ENCODE assay signal across 12 cellular contexts in genomic region chr7:93146036-93146435, GRCh38. TPM values are rescaled to one million over a fixed set of nuclear protein-coding genes. Genes with fewer than 3 reads are reported as not detected.
DNase-seq lines count a peak whose midpoint lies in the region; ATAC-seq and TF ChIP-seq lines count a peak whose summit lies in the region.
"Had no signal": no experiment of that assay in that cellular context is flagged by ENCODE, and none has a peak within 500 bp of the region (broad histone marks: within the 10 kb centered on the region; RNA-seq: fewer than 3 reads in every experiment).

No MANE protein-coding gene starts in this region.

- POLR2A ChIA-PET in CD4-positive, alpha-beta T cell (lab: Charles Lee) = interaction anchor here (0.6 to 2.4 kb wide), 2 partner anchors 28 to 961 kb away, joined by 3 to 25 read pairs; partner anchors contain the start of gene SAMD9
- POLR2A ChIA-PET in WTC11 (lab: Charles Lee) = no interaction called here

- H3K27ac Mint-ChIP-seq in CD4-positive, alpha-beta T cell = peak overlapping the region; percentile 90
- H3K27ac Mint-ChIP-seq in WTC11 = no peak overlapping the region; the same call in 1 of the 2 replicates

- H3K27me3 ChIP-seq in CD4-positive, alpha-beta T cell (ENCODE audit: control insufficient read depth, insufficient read depth, low read length) = no peaks in the 10 kb centered on the region
- H3K27me3 ChIP-seq in lower lobe of right lung (ENCODE audit: low read depth) = no peaks in the 10 kb centered on the region
- H3K27me3 ChIP-seq: cardiac muscle cell had no signal

- CTCF ChIA-PET in CD4-positive, alpha-beta T cell (lab: Charles Lee) = no interaction called here
- CTCF ChIA-PET in WTC11 (lab: Charles Lee) = no interaction called here

- H3K4me1 Mint-ChIP-seq in CD4-positive, alpha-beta T cell (ENCODE audit: low read depth) = peaks cover 43% of the 10 kb centered on the region
- peaks cover 7% of the 10 kb centered on the region; the same call in 1 of the 2 replicates for H3K4me1 Mint-ChIP-seq in WTC11

- intact Hi-C loops in CD4-positive, alpha-beta T cell (cut with DNase I, micrococcal nuclease) = loop anchor here in 1 of 2 experiments (2.0 kb wide), 1 partner anchor 23 kb away; no protein-coding TSS in a partner anchor
- intact Hi-C loops in lower lobe of right lung (cut with DNase I) = no loop called here

- H3K36me3 Mint-ChIP-seq in CD4-positive, alpha-beta T cell (ENCODE audit: low read depth) = peaks cover 14% of the 10 kb centered on the region
- H3K36me3 Mint-ChIP-seq in WTC11 = no peaks in the 10 kb centered on the region

- H3K36me3 ChIP-seq in lower lobe of right lung = peaks cover 48% of the 10 kb centered on the region
- H3K36me3 ChIP-seq: cardiac muscle cell had no signal

- no peaks in the 10 kb centered on the region for H3K27me3 Mint-ChIP-seq in CD4-positive, alpha-beta T cell
- no peaks in the 10 kb centered on the region; the same call in 1 of the 2 replicates for H3K27me3 Mint-ChIP-seq in WTC11 (ENCODE audit: low read depth)

- H3K4me1 ChIP-seq in lower lobe of right lung = peaks cover 20% of the 10 kb centered on the region

- no peak for ATAC-seq in CD4-positive, alpha-beta T cell (ENCODE audit: poor library complexity)
- ATAC-seq in WTC11 = peak; percentile 64
- ATAC-seq in lower lobe of right lung = no peak
- no peak for ATAC-seq in GM19324 (IDR thresholded peaks at IDR 0.05; ENCODE audit: low FRiP score, unreplicated experiment)
- no peak for ATAC-seq in GM18909 (IDR thresholded peaks at IDR 0.05; ENCODE audit: poor library complexity, unreplicated experiment)
- no peak for ATAC-seq in HG03196 (IDR thresholded peaks at IDR 0.05; ENCODE audit: unreplicated experiment)
- ATAC-seq: PC-3 had no signal

- no peak for TF ChIP-seq CTCF in CD4-positive, alpha-beta T cell (IDR thresholded peaks at IDR 0.05)
- no peak for TF ChIP-seq CTCF in WTC11 (IDR thresholded peaks at IDR 0.05)
- TF ChIP-seq CTCF in lower lobe of right lung (IDR thresholded peaks at IDR 0.05) = no peak

- H3K27ac ChIP-seq in CD4-positive, alpha-beta T cell (ENCODE audit: low read depth, low read length) = no peak overlapping the region
- H3K27ac ChIP-seq in lower lobe of right lung = peak overlapping the region; percentile 64
- H3K27ac ChIP-seq: cardiac muscle cell had no signal

- DNase-seq in A172 (ENCODE audit: low spot score) (peak; percentile 13), WTC11 (ENCODE audit: low spot score) (no peak), lower lobe of right lung (no peak), mucosa of gallbladder (ENCODE audit: low spot score) (no peak)
- DNase-seq in CD4-positive, alpha-beta T cell = no peak
- DNase-seq: Caco-2, PC-3, T1000 had no signal

- H3K9me3 ChIP-seq in CD4-positive, alpha-beta T cell (ENCODE audit: control insufficient read depth, low read length) = no peaks in the 10 kb centered on the region
- H3K9me3 ChIP-seq in lower lobe of right lung = no peaks in the 10 kb centered on the region
- H3K9me3 ChIP-seq: Caco-2 had no signal

- peak overlapping the region; percentile 21 for H3K4me3 Mint-ChIP-seq in CD4-positive, alpha-beta T cell
- H3K4me3 Mint-ChIP-seq in WTC11 = no peak overlapping the region

- H3K9me3 Mint-ChIP-seq in CD4-positive, alpha-beta T cell = no peaks in the 10 kb centered on the region
- H3K9me3 Mint-ChIP-seq in WTC11 = no peaks in the 10 kb centered on the region

- H3K4me3 ChIP-seq in lower lobe of right lung = peak overlapping the region; percentile 64
- H3K4me3 ChIP-seq: cardiac muscle cell had no signal

TF ChIP-seq in WTC11, 78 proteins besides CTCF, POLR2A, EP300 and RAD21:
- TF ChIP-seq, protein P1, sequence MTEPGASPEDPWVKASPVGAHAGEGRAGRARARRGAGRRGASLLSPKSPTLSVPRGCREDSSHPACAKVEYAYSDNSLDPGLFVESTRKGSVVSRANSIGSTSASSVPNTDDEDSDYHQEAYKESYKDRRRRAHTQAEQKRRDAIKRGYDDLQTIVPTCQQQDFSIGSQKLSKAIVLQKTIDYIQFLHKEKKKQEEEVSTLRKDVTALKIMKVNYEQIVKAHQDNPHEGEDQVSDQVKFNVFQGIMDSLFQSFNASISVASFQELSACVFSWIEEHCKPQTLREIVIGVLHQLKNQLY (CRISPR knock-in tag; IDR thresholded peaks at IDR 0.05) = no peak
- TF ChIP-seq EMX1 (CRISPR knock-in tag; IDR thresholded peaks at IDR 0.05) (no peak), SOX15 (CRISPR knock-in tag; IDR thresholded peaks at IDR 0.05) (no peak), NFATC4 (CRISPR knock-in tag; IDR thresholded peaks at IDR 0.05) (no peak), ZNF317 (CRISPR knock-in tag; IDR thresholded peaks at IDR 0.05; ENCODE audit: borderline replicate concordance, low read depth) (no peak), JAZF1 (CRISPR knock-in tag; IDR thresholded peaks at IDR 0.05) (no peak), ZNF671 (CRISPR knock-in tag; IDR thresholded peaks at IDR 0.05) (no peak), GTF2I (CRISPR knock-in tag; conservative IDR thresholded peaks at IDR 0.05) (no peak), ELF4 (CRISPR knock-in tag; IDR thresholded peaks at IDR 0.05; ENCODE audit: low read depth) (no peak), ESRRA (CRISPR knock-in tag; IDR thresholded peaks at IDR 0.05; ENCODE audit: borderline replicate concordance) (no peak), PRRX2 (CRISPR knock-in tag; IDR thresholded peaks at IDR 0.05) (no peak), TP53 (CRISPR knock-in tag; IDR thresholded peaks at IDR 0.05) (no peak), STAT6 (CRISPR knock-in tag; conservative IDR thresholded peaks at IDR 0.05; ENCODE audit: low read depth) (no peak)
- TF ChIP-seq, protein P2, sequence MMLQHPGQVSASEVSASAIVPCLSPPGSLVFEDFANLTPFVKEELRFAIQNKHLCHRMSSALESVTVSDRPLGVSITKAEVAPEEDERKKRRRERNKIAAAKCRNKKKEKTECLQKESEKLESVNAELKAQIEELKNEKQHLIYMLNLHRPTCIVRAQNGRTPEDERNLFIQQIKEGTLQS (CRISPR knock-in tag; conservative IDR thresholded peaks at IDR 0.05) = no peak
- TF ChIP-seq, protein P3, sequence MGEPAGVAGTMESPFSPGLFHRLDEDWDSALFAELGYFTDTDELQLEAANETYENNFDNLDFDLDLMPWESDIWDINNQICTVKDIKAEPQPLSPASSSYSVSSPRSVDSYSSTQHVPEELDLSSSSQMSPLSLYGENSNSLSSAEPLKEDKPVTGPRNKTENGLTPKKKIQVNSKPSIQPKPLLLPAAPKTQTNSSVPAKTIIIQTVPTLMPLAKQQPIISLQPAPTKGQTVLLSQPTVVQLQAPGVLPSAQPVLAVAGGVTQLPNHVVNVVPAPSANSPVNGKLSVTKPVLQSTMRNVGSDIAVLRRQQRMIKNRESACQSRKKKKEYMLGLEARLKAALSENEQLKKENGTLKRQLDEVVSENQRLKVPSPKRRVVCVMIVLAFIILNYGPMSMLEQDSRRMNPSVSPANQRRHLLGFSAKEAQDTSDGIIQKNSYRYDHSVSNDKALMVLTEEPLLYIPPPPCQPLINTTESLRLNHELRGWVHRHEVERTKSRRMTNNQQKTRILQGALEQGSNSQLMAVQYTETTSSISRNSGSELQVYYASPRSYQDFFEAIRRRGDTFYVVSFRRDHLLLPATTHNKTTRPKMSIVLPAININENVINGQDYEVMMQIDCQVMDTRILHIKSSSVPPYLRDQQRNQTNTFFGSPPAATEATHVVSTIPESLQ (CRISPR knock-in tag; IDR thresholded peaks at IDR 0.05) = no peak

RNA-seq across cellular contexts. Expression of gene SAMD9L, which starts 2.1 kb away (rescaled TPM):
- total RNA-seq in A172 (2014; rRNA removed; shearing (Covaris generic)) = 28.4 and 37.7 TPM in 2 replicates
- 1 to 10 TPM; 7.9 to 8.5 TPM for total RNA-seq in CD4-positive, alpha-beta T cell
- total RNA-seq in WTC11 (2021) (0.15 to 0.23 TPM (median 0.21 TPM) in 3 replicates), lower lobe of right lung (64.4 TPM), mucosa of gallbladder (6.4 TPM)
- total RNA-seq: Caco-2, cardiac muscle cell had no signal

RNA-seq across cellular contexts. Expression of gene SAMD9, which starts 28.3 kb away (rescaled TPM):
- total RNA-seq in A172 (2014; rRNA removed; shearing (Covaris generic)) = 24.1 TPM in 2 replicates
- total RNA-seq in CD4-positive, alpha-beta T cell = 10 to 100 TPM; 19.1 to 21.5 TPM
- total RNA-seq in WTC11 (2021) (0.11 to 0.14 TPM (median 0.11 TPM) in 3 replicates), lower lobe of right lung (24.3 TPM), mucosa of gallbladder (12.8 TPM)

Comparison
In these comparisons a context has a peak if more than half of its experiments do, and no peak if none do; other contexts are left out.
1. RNA of gene SAMD9, which starts 28.3 kb away (total RNA-seq): 24.3 TPM in lower lobe of right lung (single experiment), 24.1 TPM in A172, 19.1 to 21.5 TPM in CD4-positive, alpha-beta T cell and 12.8 TPM in mucosa of gallbladder (single experiment); 0.11 to 0.14 TPM in WTC11; every median in the first group is over 10 times any median in the second.